Comparison of ENCODE assay signal across 32 cellular contexts in the genomic region with DNA sequence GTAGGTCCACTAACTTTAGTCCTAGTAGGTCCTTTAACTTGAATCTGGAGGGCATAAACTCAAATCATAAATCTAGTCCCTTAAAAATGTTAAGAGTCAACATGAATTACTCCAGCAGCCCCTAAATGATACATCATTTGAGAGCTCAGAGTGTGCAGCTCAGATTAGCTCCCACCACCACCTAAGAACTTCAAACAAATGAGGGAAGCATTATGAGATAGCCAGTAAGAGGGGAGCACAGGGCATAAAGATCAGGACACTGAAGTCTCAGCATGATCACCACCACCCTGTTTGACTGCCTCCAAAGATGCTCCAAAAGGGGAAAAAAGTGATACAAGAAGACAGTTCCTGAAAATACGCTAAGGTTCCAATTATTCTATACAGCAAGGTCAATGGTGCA. TPM values are rescaled to one million over a fixed set of nuclear protein-coding genes. Genes with fewer than 3 reads are reported as not detected.
"Had no signal": no experiment of that assay in that cellular context is flagged by ENCODE, and none has a peak within 500 bp of the region (broad histone marks: within the 10 kb centered on the region; RNA-seq: fewer than 3 reads in every experiment).

No MANE protein-coding gene starts in this region.

- H3K36me3 ChIP-seq: breast epithelium had no signal

- H3K9ac ChIP-seq: SK-N-SH had no signal

- H3K27me3 Mint-ChIP-seq: activated CD4-positive, alpha-beta memory T cell treated with anti-CD3 and anti-CD28 coated beads for 36 hours; activated T-cell treated with anti-CD3 and anti-CD28 coated beads, Interleukin-2, amount 50 U/mL, for 24 hours had no signal

- H3K9me3 Mint-ChIP-seq: activated CD4-positive, alpha-beta memory T cell treated with anti-CD3 and anti-CD28 coated beads for 36 hours; activated naive CD4-positive, alpha-beta T cell treated with anti-CD3 and anti-CD28 coated beads for 36 hours; activated naive CD4-positive, alpha-beta T cell treated with anti-CD3 and anti-CD28 coated beads, Interleukin-2, amount 50 U/mL, for 72 hours; activated T-cell treated with anti-CD3 and anti-CD28 coated beads, Interleukin-2, amount 50 U/mL, for 24 hours; activated T-helper 1 cell treated with anti-CD3 and anti-CD28 coated beads, Interleukin-12 subunit alpha, Interleukin-12 subunit beta, Interleukin-2, Interleukin-4 antibody, amounts not matched to agents 30 ng/mL and 10 ng/mL and 1 ng/mL, durations not matched to agents 14 hours and 24 hours and 36 hours; T-helper 1 cell treated with Interleukin-12 subunit alpha and Interleukin-12 subunit beta and Interleukin-4 antibody, amounts not matched to agents 30 μg/mL and 1 μg/mL, for 36 hours; T-helper 2 cell treated with Interferon-gamma antibody and Interleukin-4, amounts not matched to agents 5 μg/mL and 100 μg/mL, for 36 hours had no signal

- H3K27me3 ChIP-seq: adrenal gland, body of pancreas, breast epithelium, SJSA1 had no signal

- H3K27ac Mint-ChIP-seq: activated CD4-positive, alpha-beta memory T cell treated with anti-CD3 and anti-CD28 coated beads for 36 hours; activated naive CD4-positive, alpha-beta T cell treated with anti-CD3 and anti-CD28 coated beads for 36 hours; activated T-cell treated with anti-CD3 and anti-CD28 coated beads, Interleukin-2, amount 50 U/mL, for 24 hours; activated T-helper 1 cell treated with anti-CD3 and anti-CD28 coated beads, Interleukin-12 subunit alpha, Interleukin-12 subunit beta, Interleukin-2, Interleukin-4 antibody, amounts not matched to agents 30 ng/mL and 10 ng/mL and 1 ng/mL, durations not matched to agents 14 hours and 24 hours and 36 hours; T-helper 2 cell treated with Interferon-gamma antibody and Interleukin-4, amounts not matched to agents 5 μg/mL and 100 μg/mL, for 36 hours had no signal

- H3K9me3 ChIP-seq: adrenal gland, body of pancreas, breast epithelium, SJSA1, SK-N-SH had no signal

- ATAC-seq: activated CD4-positive, CD25-positive, alpha-beta regulatory T cell treated with anti-CD3 and anti-CD28 coated beads, Interleukin-2, amount 50 U/mL, for 24 hours; activated naive CD4-positive, alpha-beta T cell treated with anti-CD3 and anti-CD28 coated beads, Interleukin-2, amount 50 U/mL, for 72 hours; body of pancreas; Panc1 had no signal

- H3K4me2 ChIP-seq: SK-N-SH had no signal

- H3K27ac ChIP-seq: adrenal gland, body of pancreas, breast epithelium, SJSA1 had no signal

- H3K4me3 ChIP-seq: adrenal gland, body of pancreas, breast epithelium, SJSA1 had no signal

- DNase-seq: activated CD4-positive, alpha-beta memory T cell treated with anti-CD3 and anti-CD28 coated beads for 36 hours; activated CD4-positive, alpha-beta T cell treated with anti-CD3 and anti-CD28 coated beads for 4 hours; activated CD4-positive, alpha-beta T cell treated with anti-CD3 and anti-CD28 coated beads, Interleukin-2, amount 50 U/mL, for 1 hour; activated gamma-delta T cell treated with Interleukin-2 at 50 U/mL for 16 hours; activated naive CD4-positive, alpha-beta T cell treated with anti-CD3 and anti-CD28 coated beads for 36 hours; activated T-cell treated with anti-CD3 and anti-CD28 coated beads, Interleukin-2, amount 50 U/mL, for 24 hours; adrenal gland; body of pancreas; Kasumi-1; MM.1S; MV-4-11; NCI-H1092; NCI-H1436 treated with DMSO at 0.1 percent for 48 hours; NCI-H1694 treated with DMSO at 0.1 percent for 48 hours; NCI-H2029; NCI-H345; NCI-H524 treated with DMSO at 0.1 percent for 48 hours; RPMI8226; SHP77 treated with DMSO at 0.1 percent for 48 hours; SK-N-SH had no signal

- H3K4me3 Mint-ChIP-seq: activated CD4-positive, alpha-beta memory T cell treated with anti-CD3 and anti-CD28 coated beads for 36 hours; activated naive CD4-positive, alpha-beta T cell treated with anti-CD3 and anti-CD28 coated beads for 36 hours; activated T-cell treated with anti-CD3 and anti-CD28 coated beads, Interleukin-2, amount 50 U/mL, for 24 hours; activated T-helper 1 cell treated with anti-CD3 and anti-CD28 coated beads, Interleukin-12 subunit alpha, Interleukin-12 subunit beta, Interleukin-2, Interleukin-4 antibody, amounts not matched to agents 30 ng/mL and 10 ng/mL and 1 ng/mL, durations not matched to agents 14 hours and 24 hours and 36 hours; T-helper 1 cell treated with Interleukin-12 subunit alpha and Interleukin-12 subunit beta and Interleukin-4 antibody, amounts not matched to agents 30 μg/mL and 1 μg/mL, for 36 hours; T-helper 2 cell treated with Interferon-gamma antibody and Interleukin-4, amounts not matched to agents 5 μg/mL and 100 μg/mL, for 36 hours had no signal

RNA-seq across cellular contexts. Expression of gene STOML3, which starts 41.5 kb away (rescaled TPM):
- total RNA-seq: activated CD4-positive, alpha-beta memory T cell treated with anti-CD3 and anti-CD28 coated beads for 36 hours; activated CD8-positive, alpha-beta memory T cell treated with anti-CD3 and anti-CD28 coated beads for 36 hours; activated naive CD4-positive, alpha-beta T cell treated with anti-CD3 and anti-CD28 coated beads for 36 hours; activated naive CD4-positive, alpha-beta T cell treated with anti-CD3 and anti-CD28 coated beads, Interleukin-2, amount 50 U/mL, for 72 hours; activated T-helper 1 cell treated with anti-CD3 and anti-CD28 coated beads, Interleukin-12 subunit alpha, Interleukin-12 subunit beta, Interleukin-2, Interleukin-4 antibody, amounts not matched to agents 30 ng/mL and 10 ng/mL and 1 ng/mL, durations not matched to agents 14 hours and 24 hours and 36 hours; adrenal gland; astrocyte; body of pancreas; breast epithelium; cardiac septum; NCI-H460; SJSA1 had no signal
- polyA plus RNA-seq: adrenal gland, SK-N-SH had no signal
